12 cellular contexts compared by ENCODE assay signal in the genomic region with DNA sequence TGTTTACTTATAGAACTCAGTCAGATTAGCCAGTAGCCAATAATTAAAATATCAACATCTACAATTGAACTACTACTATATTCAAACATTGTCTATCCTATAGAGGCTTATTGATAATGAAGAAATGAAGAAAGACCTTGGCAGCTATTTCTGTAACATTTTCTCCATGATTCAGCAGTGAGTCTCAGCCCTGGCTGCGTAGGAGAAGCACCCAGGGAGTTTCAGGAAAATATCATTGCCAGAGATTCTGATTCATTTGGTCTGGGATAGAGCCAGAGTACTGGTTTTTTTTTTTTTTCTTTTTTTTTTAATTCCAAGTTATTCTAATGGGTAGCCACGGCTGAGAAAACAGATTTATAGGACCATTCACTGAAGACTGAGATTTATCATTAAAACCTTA.
DNase-seq lines count a peak whose midpoint lies in the region; ATAC-seq, FAIRE-seq and TF ChIP-seq lines count a peak whose summit lies in the region.
"Had no signal": no experiment of that assay in that cellular context is flagged by ENCODE, and none has a peak within 500 bp of the region (broad histone marks: within the 10 kb centered on the region; RNA-seq: fewer than 3 reads in every experiment).

No MANE protein-coding gene starts in this region.

- H4K8ac ChIP-seq in mesendoderm (ENCODE audit: low read depth, low read length): no peak overlapping the region

- FAIRE-seq in H54 (lab: Jason Lieb, UNC): no peak
- peak; percentile 93 for FAIRE-seq in astrocyte (lab: Jason Lieb, UNC)

- H2BK15ac ChIP-seq in mesendoderm (replicated peaks; ENCODE audit: low read depth): no peak overlapping the region

- no peaks in the 10 kb centered on the region for H3K79me2 ChIP-seq in astrocyte (ENCODE audit: insufficient read depth, low read length)
- no peaks in the 10 kb centered on the region for H3K79me2 ChIP-seq in mesendoderm (ENCODE audit: control insufficient read depth, insufficient read depth, low read length)

- H2AK5ac ChIP-seq in mesendoderm (ENCODE audit: low read length): no peak overlapping the region

- H2AFZ ChIP-seq in astrocyte (ENCODE audit: low read depth, low read length): no peak overlapping the region

- H3K9me3 ChIP-seq in astrocyte (ENCODE audit: insufficient read depth, low read depth, low read length): peaks cover 3% of the 10 kb centered on the region
- peaks cover 0 to 3% (median 0%) of the 10 kb centered on the region in 3 donors for H3K9me3 ChIP-seq in gastroesophageal sphincter
- H3K9me3 ChIP-seq: transverse colon had no signal

- H3K36me3 Mint-ChIP-seq in astrocyte (ENCODE audit: low read depth, unreplicated experiment): no peaks in the 10 kb centered on the region
- H3K36me3 Mint-ChIP-seq in natural killer cell treated with Interleukin-12 subunit alpha and Interleukin-12 subunit beta and Interleukin-15 and Interleukin-18, amount 100 ng/mL, for 72 hours: peaks cover 12% of the 10 kb centered on the region

- H4K20me1 ChIP-seq in astrocyte (ENCODE audit: insufficient read depth, low read length): no peaks in the 10 kb centered on the region

- no peak overlapping the region for H3K56ac ChIP-seq in mesendoderm (ENCODE audit: low read length)

- peaks cover 8% of the 10 kb centered on the region for H3K4me1 ChIP-seq in astrocyte (ENCODE audit: insufficient read depth, low read length)
- peaks cover 0 to 3% (median 0%) of the 10 kb centered on the region in 3 donors for H3K4me1 ChIP-seq in gastroesophageal sphincter
- no peaks in the 10 kb centered on the region for H3K4me1 ChIP-seq in mesendoderm (ENCODE audit: control insufficient read depth, low read depth, low read length)

- H3K36me3 ChIP-seq in astrocyte (ENCODE audit: insufficient read depth, low read length): no peaks in the 10 kb centered on the region
- no peaks in the 10 kb centered on the region for H3K36me3 ChIP-seq in gastroesophageal sphincter
- no peaks in the 10 kb centered on the region for H3K36me3 ChIP-seq in mesendoderm (ENCODE audit: control insufficient read depth, insufficient read depth, low read length)
- H3K36me3 ChIP-seq: transverse colon had no signal

- H4K5ac ChIP-seq in mesendoderm (ENCODE audit: low read length): no peak overlapping the region

- no peak overlapping the region for H2BK5ac ChIP-seq in mesendoderm (ENCODE audit: low read length)

- H2BK120ac ChIP-seq in mesendoderm (ENCODE audit: low read depth, low read length): no peak overlapping the region

- peak overlapping the region; percentile 18 for H3K4me2 ChIP-seq in astrocyte (ENCODE audit: low read length)
- no peak overlapping the region for H3K4me2 ChIP-seq in mesendoderm (ENCODE audit: low read length)

- H3K4me3 ChIP-seq in astrocyte (ENCODE audit: insufficient read depth, low read depth, low read length): no peak overlapping the region
- no peak overlapping the region for H3K4me3 ChIP-seq in gastroesophageal sphincter
- no peak overlapping the region for H3K4me3 ChIP-seq in mesendoderm (ENCODE audit: low read length)
- H3K4me3 ChIP-seq: transverse colon had no signal

- TF ChIP-seq EP300 in gastroesophageal sphincter (IDR thresholded peaks at IDR 0.05): no peak

- peak overlapping the region; percentile 85 for H3K27ac Mint-ChIP-seq in astrocyte (ENCODE audit: unreplicated experiment)
- H3K27ac Mint-ChIP-seq in natural killer cell treated with Interleukin-12 subunit alpha and Interleukin-12 subunit beta and Interleukin-15 and Interleukin-18, amount 100 ng/mL, for 72 hours: no peak overlapping the region

- H3K23ac ChIP-seq in mesendoderm (ENCODE audit: low read length): no peak overlapping the region

- H3K27me3 Mint-ChIP-seq in astrocyte (ENCODE audit: low read depth, unreplicated experiment): no peaks in the 10 kb centered on the region
- H3K27me3 Mint-ChIP-seq in natural killer cell treated with Interleukin-12 subunit alpha and Interleukin-12 subunit beta and Interleukin-15 and Interleukin-18, amount 100 ng/mL, for 72 hours: peaks cover 3 to 8% of the 10 kb centered on the region in 2 donors

- H3K27me3 ChIP-seq in astrocyte (ENCODE audit: insufficient read depth, low read length) (no peaks in the 10 kb centered on the region), gastroesophageal sphincter (no peaks in the 10 kb centered on the region), mesendoderm (ENCODE audit: insufficient read depth, low read length, poor library complexity) (no peaks in the 10 kb centered on the region)
- H3K27me3 ChIP-seq: transverse colon had no signal

- H3K4me3 Mint-ChIP-seq in astrocyte (ENCODE audit: unreplicated experiment): no peak overlapping the region
- H3K4me3 Mint-ChIP-seq in natural killer cell treated with Interleukin-12 subunit alpha and Interleukin-12 subunit beta and Interleukin-15 and Interleukin-18, amount 100 ng/mL, for 72 hours: no peak overlapping the region
- H3K4me3 Mint-ChIP-seq: neural crest cell had no signal

- DNase-seq in H54 (ENCODE audit: insufficient read length, low spot score) (peak; percentile 11), astrocyte (ENCODE audit: low read depth) (peak; percentile 85), smooth muscle cell of the brain vasculature (ENCODE audit: low read depth, low spot score) (peak; percentile 51), mesendoderm (no peak)
- DNase-seq in natural killer cell treated with Interleukin-12 subunit alpha and Interleukin-12 subunit beta and Interleukin-15 and Interleukin-18, amount 100 ng/mL, for 72 hours (ENCODE audit: low spot score): no peak
- DNase-seq: activated CD8-positive, alpha-beta memory T cell treated with anti-CD3 and anti-CD28 coated beads, Interleukin-2, amount 50 U/mL, for 48 hours; T-helper 2 cell; transverse colon had no signal

- peaks cover 15% of the 10 kb centered on the region for H3K9me3 Mint-ChIP-seq in astrocyte (ENCODE audit: unreplicated experiment)
- peaks cover 29% of the 10 kb centered on the region for H3K9me3 Mint-ChIP-seq in natural killer cell treated with Interleukin-12 subunit alpha and Interleukin-12 subunit beta and Interleukin-15 and Interleukin-18, amount 100 ng/mL, for 72 hours

- no peak overlapping the region for H3K4ac ChIP-seq in mesendoderm (ENCODE audit: low read depth, low read length)

- TF ChIP-seq POLR2A in H54 (IDR thresholded peaks at IDR 0.05; ENCODE audit: low read depth, low read length): no peak
- no peak for TF ChIP-seq POLR2A in gastroesophageal sphincter (IDR thresholded peaks at IDR 0.05)

- no peak overlapping the region for H3K18ac ChIP-seq in mesendoderm (ENCODE audit: low read length)

- peaks cover 18% of the 10 kb centered on the region for H3K4me1 Mint-ChIP-seq in astrocyte (ENCODE audit: low read depth, unreplicated experiment)
- H3K4me1 Mint-ChIP-seq in natural killer cell treated with Interleukin-12 subunit alpha and Interleukin-12 subunit beta and Interleukin-15 and Interleukin-18, amount 100 ng/mL, for 72 hours (ENCODE audit: low read depth in 2 of 2): no peaks in the 10 kb centered on the region

- TF ChIP-seq CTCF in astrocyte (IDR thresholded peaks at IDR 0.05; ENCODE audit: insufficient read depth, low read depth, low read length) (no peak), gastroesophageal sphincter (IDR thresholded peaks at IDR 0.05) (no peak)

- H3K79me1 ChIP-seq in mesendoderm (ENCODE audit: low read length): no peaks in the 10 kb centered on the region

- H3K27ac ChIP-seq in astrocyte (ENCODE audit: low read depth, low read length) (peak overlapping the region; percentile 65), gastroesophageal sphincter (peak overlapping the region in 3 of 4 donors; percentile 40 to 44 (median 40)), mesendoderm (ENCODE audit: low read depth, low read length) (no peak overlapping the region)

- WGBS in gastroesophageal sphincter (ENCODE audit: low coverage in 1 of 2), 2 donors: 20 to 23% methylated on average over 2 of the region's 2 CpGs
- WGBS in mesendoderm (ENCODE audit: extremely low coverage, insufficient coverage, low lambda C conversion rate): no CpG with 5 or more reads among the region's 2 CpGs

- ATAC-seq in gastroesophageal sphincter (peak; percentile 74), GM18870 (IDR thresholded peaks at IDR 0.05; ENCODE audit: unreplicated experiment) (no peak), HG02642 (IDR thresholded peaks at IDR 0.05; ENCODE audit: poor library complexity, unreplicated experiment) (no peak)
- ATAC-seq in natural killer cell treated with Interleukin-12 subunit alpha and Interleukin-12 subunit beta and Interleukin-15 and Interleukin-18, amount 100 ng/mL, for 72 hours: no peak

- H3K9ac ChIP-seq in astrocyte (ENCODE audit: low read length) (peak overlapping the region; percentile 14), mesendoderm (ENCODE audit: low read length) (no peak overlapping the region)

Comparison
In these comparisons a context has a peak if more than half of its experiments do, and no peak if none do; other contexts are left out.
1. DNase-seq: peak in H54 (single experiment), astrocyte (single experiment) and smooth muscle cell of the brain vasculature (single experiment); none in mesendoderm (single experiment) and natural killer cell treated with Interleukin-12 subunit alpha and Interleukin-12 subunit beta and Interleukin-15 and Interleukin-18, amount 100 ng/mL, for 72 hours (single experiment).